ENCODE assay signal across 15 cellular contexts in genomic region chr19:41133260-41133659, GRCh38. TPM values are rescaled to one million over a fixed set of nuclear protein-coding genes. Genes with fewer than 3 reads are reported as not detected.
A peak's percentile ranks its signal among the peaks of the same experiment; 100 is the strongest.
DNase-seq lines count a peak whose midpoint lies in the region; ATAC-seq and TF ChIP-seq lines count a peak whose summit lies in the region.
"Had no signal": no experiment of that assay in that cellular context is flagged by ENCODE, and none has a peak within 500 bp of the region (broad histone marks: within the 10 kb centered on the region; RNA-seq: fewer than 3 reads in every experiment).

No MANE protein-coding gene starts in this region.

- H3K4me1 ChIP-seq in CD4-positive, CD25-positive, alpha-beta regulatory T cell (ENCODE audit: control insufficient read depth, insufficient read depth, low read length, poor library complexity, severe bottlenecking), result peaks cover 17% of the 10 kb centered on the region
- peaks cover 0 to 2% of the 10 kb centered on the region in 2 donors for H3K4me1 ChIP-seq in neuronal stem cell (ENCODE audit: control insufficient read depth in 2 of 2, insufficient read depth in 1 of 2, low read depth in 1 of 2, low read length in 2 of 2)
- no peaks in the 10 kb centered on the region for H3K4me1 ChIP-seq in smooth muscle cell (ENCODE audit: low read depth)

- no peak overlapping the region for H3K27ac Mint-ChIP-seq in CD4-positive, CD25-positive, alpha-beta regulatory T cell

- no peaks in the 10 kb centered on the region for H3K79me1 ChIP-seq in neuronal stem cell (ENCODE audit: low read depth, low read length)

- no peak overlapping the region for H3K4ac ChIP-seq in neuronal stem cell (ENCODE audit: low read length)

- H3K27me3 ChIP-seq in CD4-positive, CD25-positive, alpha-beta regulatory T cell (ENCODE audit: control insufficient read depth, insufficient read depth, low read length), result no peaks in the 10 kb centered on the region
- H3K27me3 ChIP-seq in MG63 (no peaks in the 10 kb centered on the region), neuronal stem cell (ENCODE audit: control insufficient read depth in 3 of 3, insufficient read depth in 3 of 3, low read depth in 1 of 3, low read length in 3 of 3) (peaks cover 0 to 25% (median 3%) of the 10 kb centered on the region in 3 experiments), smooth muscle cell (ENCODE audit: low read depth) (no peaks in the 10 kb centered on the region)
- H3K27me3 ChIP-seq: BLaER1 had no signal

- H3K18ac ChIP-seq in neuronal stem cell (ENCODE audit: low read length), result no peak overlapping the region

- H3K36me3 Mint-ChIP-seq in CD4-positive, CD25-positive, alpha-beta regulatory T cell, result no peaks in the 10 kb centered on the region

- H2AFZ ChIP-seq in neuronal stem cell (ENCODE audit: low read length), result no peak overlapping the region
- no peak overlapping the region for H2AFZ ChIP-seq in smooth muscle cell (ENCODE audit: low read depth)

- H3K14ac ChIP-seq in neuronal stem cell (ENCODE audit: low read length), result no peak overlapping the region

- H3K4me3 Mint-ChIP-seq in CD4-positive, CD25-positive, alpha-beta regulatory T cell, result peak overlapping the region in 3 of 4 donors; percentile 41 to 78 (median 73)

- H3K27ac ChIP-seq in CD4-positive, CD25-positive, alpha-beta regulatory T cell (ENCODE audit: insufficient read depth, low read length, poor library complexity, severe bottlenecking), result no peak overlapping the region
- H3K27ac ChIP-seq in neuronal stem cell (replicated peaks; ENCODE audit: low read length) (no peak overlapping the region), smooth muscle cell (ENCODE audit: low read depth) (no peak overlapping the region)
- H3K27ac ChIP-seq: BLaER1 had no signal

- H3K4me2 ChIP-seq in neuronal stem cell (ENCODE audit: insufficient read depth, low read length, poor library complexity, severe bottlenecking) (no peak overlapping the region), smooth muscle cell (no peak overlapping the region)
- H3K4me2 ChIP-seq: BLaER1 had no signal

- no peak overlapping the region for H2AK5ac ChIP-seq in neuronal stem cell (ENCODE audit: low read depth, low read length)

- WGBS in neuronal stem cell (ENCODE audit: extremely low coverage in 2 of 2, insufficient read length in 2 of 2, insufficient replicate concordance in 1 of 2), 2 donors, result no CpG with 5 or more reads among the region's 3 CpGs
- 87% methylated on average over 2 of the region's 3 CpGs for whole genome bisulfite sequencing in smooth muscle cell (ENCODE audit: low lambda C conversion rate)

- H4K8ac ChIP-seq in neuronal stem cell (ENCODE audit: low read depth, low read length), result no peak overlapping the region

- H3K36me3 ChIP-seq in CD4-positive, CD25-positive, alpha-beta regulatory T cell (ENCODE audit: control insufficient read depth, insufficient read depth, low read length), result no peaks in the 10 kb centered on the region
- no peaks in the 10 kb centered on the region for H3K36me3 ChIP-seq in MG63
- H3K36me3 ChIP-seq in neuronal stem cell (replicated peaks in 1 of 2; ENCODE audit: control insufficient read depth in 2 of 2, insufficient read depth in 2 of 2, low read length in 2 of 2), result no peaks in the 10 kb centered on the region
- H3K36me3 ChIP-seq in smooth muscle cell (ENCODE audit: low read depth), result no peaks in the 10 kb centered on the region
- H3K36me3 ChIP-seq: BLaER1 had no signal

- TF ChIP-seq CTCF in fibroblast of the aortic adventitia (IDR thresholded peaks at IDR 0.05; ENCODE audit: insufficient read depth, low read length), result no peak
- no peak for TF ChIP-seq CTCF in smooth muscle cell (IDR thresholded peaks at IDR 0.05; ENCODE audit: borderline replicate concordance, insufficient read depth, poor library complexity, severe bottlenecking)

- H2BK15ac ChIP-seq in neuronal stem cell (ENCODE audit: low read length), result no peak overlapping the region

- H4K91ac ChIP-seq in neuronal stem cell (ENCODE audit: low read depth, low read length, poor library complexity), result no peak overlapping the region

- no peaks in the 10 kb centered on the region for H3K79me2 ChIP-seq in smooth muscle cell (ENCODE audit: low read depth)

- H3K23ac ChIP-seq in neuronal stem cell (ENCODE audit: low read depth, low read length, poor library complexity), result no peak overlapping the region

- no peak overlapping the region for H2BK120ac ChIP-seq in neuronal stem cell (ENCODE audit: low read depth, low read length)

- H3K4me3 ChIP-seq in CD4-positive, CD25-positive, alpha-beta regulatory T cell (ENCODE audit: low read depth, low read length), result no peak overlapping the region
- H3K4me3 ChIP-seq in MG63 (no peak overlapping the region), fibroblast of the aortic adventitia (ENCODE audit: low read depth, low read length) (no peak overlapping the region), neuronal stem cell (ENCODE audit: low read length in 2 of 2) (no peak overlapping the region), smooth muscle cell (no peak overlapping the region)
- H3K4me3 ChIP-seq: BLaER1, GM12878 had no signal

- H3F3A ChIP-seq in smooth muscle cell (ENCODE audit: low read depth), result no peaks in the 10 kb centered on the region

- no peak overlapping the region for H2BK5ac ChIP-seq in neuronal stem cell (ENCODE audit: low read length)

- no peaks in the 10 kb centered on the region for H4K20me1 ChIP-seq in smooth muscle cell (ENCODE audit: low read depth)
- H4K20me1 ChIP-seq: BLaER1 had no signal

- H3K9me3 Mint-ChIP-seq in CD4-positive, CD25-positive, alpha-beta regulatory T cell, result no peaks in the 10 kb centered on the region

- DNase-seq in CD4-positive, CD25-positive, alpha-beta regulatory T cell, result no peak
- DNase-seq in MG63, result peak; percentile 48
- peak; percentile 5 for DNase-seq in fibroblast of the aortic adventitia (ENCODE audit: low read depth)
- DNase-seq in neuronal stem cell (ENCODE audit: low spot score), result no peak
- DNase-seq in smooth muscle cell (lab: John Stamatoyannopoulos, UW; ENCODE audit: unreplicated experiment), result no peak
- no peak for DNase-seq in NCI-H510A (lab: John Stamatoyannopoulos, UW)
- DNase-seq: DMS153, HCEC 1CT, NCI-H1436 treated with DMSO at 0.1 percent for 48 hours, NCI-H2081 treated with DMSO at 0.1 percent for 48 hours had no signal

- no peaks in the 10 kb centered on the region for H3K9me3 ChIP-seq in CD4-positive, CD25-positive, alpha-beta regulatory T cell (ENCODE audit: control insufficient read depth in 2 of 2, low read length in 2 of 2)
- H3K9me3 ChIP-seq in MG63, result no peaks in the 10 kb centered on the region; the same call in 1 of the 2 replicates
- H3K9me3 ChIP-seq in neuronal stem cell (replicated peaks in 1 of 2; ENCODE audit: control insufficient read depth in 2 of 2, insufficient read depth in 1 of 2, low read depth in 1 of 2, low read length in 2 of 2), result no peaks in the 10 kb centered on the region
- H3K9me3 ChIP-seq in smooth muscle cell (replicated peaks; ENCODE audit: low read depth), result no peaks in the 10 kb centered on the region
- H3K9me3 ChIP-seq: BLaER1 had no signal

- peaks cover 4 to 26% (median 13%) of the 10 kb centered on the region in 4 donors for H3K4me1 Mint-ChIP-seq in CD4-positive, CD25-positive, alpha-beta regulatory T cell

- peak overlapping the region; percentile 55 for H3K9ac ChIP-seq in neuronal stem cell (ENCODE audit: low read depth, low read length, poor library complexity)
- H3K9ac ChIP-seq in smooth muscle cell (ENCODE audit: low read depth), result no peak overlapping the region
- H3K9ac ChIP-seq: BLaER1 had no signal

- H2BK12ac ChIP-seq in neuronal stem cell (ENCODE audit: low read length), result no peak overlapping the region

- H3K27me3 Mint-ChIP-seq in CD4-positive, CD25-positive, alpha-beta regulatory T cell, result peaks cover 54% of the 10 kb centered on the region

- no peak for ATAC-seq in CD4-positive, CD25-positive, alpha-beta regulatory T cell (ENCODE audit: low read depth in 2 of 2)
- no peak for ATAC-seq in HG02623 (IDR thresholded peaks at IDR 0.05; ENCODE audit: unreplicated experiment)
- ATAC-seq in GM19395 (IDR thresholded peaks at IDR 0.05; ENCODE audit: unreplicated experiment), result no peak
- ATAC-seq: GM12878 had no signal

RNA-seq across cellular contexts. Expression of gene CYP2F1, which starts 19.0 kb away (rescaled TPM):
- 0.25 TPM for total RNA-seq in CD4-positive, CD25-positive, alpha-beta regulatory T cell
- not detected for polyA plus RNA-seq in CD4-positive, CD25-positive, alpha-beta regulatory T cell
- not detected in 2 replicates for total RNA-seq in MG63 (2014; rRNA removed; shearing (Covaris generic); ENCODE audit: low replicate concordance)
- total RNA-seq in fibroblast of the aortic adventitia (ENCODE audit: low replicate concordance), result not detected in 2 replicates
- not detected for polyA plus RNA-seq in neuronal stem cell (2013, experiment 1 of 2)
- 0.03 TPM for polyA plus RNA-seq in neuronal stem cell (2013, experiment 2 of 2)
- total RNA-seq in smooth muscle cell, result not detected in 2 replicates
- 0.11 TPM in 1 of 2 replicates, not detected in the other for polyA plus RNA-seq in smooth muscle cell
- total RNA-seq: GM12878 had no signal
- polyA plus RNA-seq: AG04450, GM12878 had no signal

RNA-seq across cellular contexts. Expression of gene CYP2A13, which starts 45.0 kb away (rescaled TPM):
- not detected for total RNA-seq in CD4-positive, CD25-positive, alpha-beta regulatory T cell
- polyA plus RNA-seq in CD4-positive, CD25-positive, alpha-beta regulatory T cell, result not detected
- not detected in 2 replicates for total RNA-seq in MG63 (2014; rRNA removed; shearing (Covaris generic); ENCODE audit: low replicate concordance)
- total RNA-seq in fibroblast of the aortic adventitia (ENCODE audit: low replicate concordance) (not detected in 2 replicates), smooth muscle cell (not detected in 2 replicates)
- 0.03 TPM for polyA plus RNA-seq in neuronal stem cell (2013, experiment 1 of 2)
- 0.03 TPM for polyA plus RNA-seq in neuronal stem cell (2013, experiment 2 of 2)
- polyA plus RNA-seq in smooth muscle cell, result not detected in 2 replicates
- total RNA-seq: GM12878 had no signal
- polyA plus RNA-seq: AG04450, GM12878 had no signal

RNA-seq across cellular contexts. Expression of gene CYP2S1, which starts 59.8 kb away (rescaled TPM):
- not detected for total RNA-seq in CD4-positive, CD25-positive, alpha-beta regulatory T cell
- polyA plus RNA-seq in CD4-positive, CD25-positive, alpha-beta regulatory T cell, result under 1 TPM in 1 of 4 donors, not detected in 3; 0.28 TPM
- total RNA-seq in MG63 (2014; rRNA removed; shearing (Covaris generic); ENCODE audit: low replicate concordance), result 3.9 and 5.0 TPM in 2 replicates
- total RNA-seq in fibroblast of the aortic adventitia (ENCODE audit: low replicate concordance) (0.45 TPM in 1 of 2 replicates, not detected in the other), smooth muscle cell (0.18 and 0.63 TPM in 2 replicates)
- polyA plus RNA-seq in neuronal stem cell (2013, experiment 1 of 2), result 8.6 TPM
- 8.4 TPM for polyA plus RNA-seq in neuronal stem cell (2013, experiment 2 of 2)
- polyA plus RNA-seq in smooth muscle cell, result 1.8 and 6.1 TPM in 2 replicates

Comparison
In these comparisons a context has a peak if more than half of its experiments do, and no peak if none do; other contexts are left out.
1. DNase-seq: peak in MG63 (single experiment) and fibroblast of the aortic adventitia (single experiment); none in CD4-positive, CD25-positive, alpha-beta regulatory T cell (0 of 3), neuronal stem cell (single experiment), smooth muscle cell (single experiment) and NCI-H510A (single experiment).